Comparison of ENCODE assay signal across 15 cellular contexts in genomic region chr5:125294844-125295243, GRCh38.
DNase-seq lines count a peak whose midpoint lies in the region; FAIRE-seq and TF ChIP-seq lines count a peak whose summit lies in the region.
"Had no signal": no experiment of that assay in that cellular context is flagged by ENCODE, and none has a peak within 500 bp of the region (broad histone marks: within the 10 kb centered on the region; RNA-seq: fewer than 3 reads in every experiment).

No MANE protein-coding gene starts in this region.

- H3K9me1 ChIP-seq in keratinocyte (ENCODE audit: control insufficient read depth, extremely low read depth, insufficient read depth, low read length): no peaks in the 10 kb centered on the region

- H3K27me3 Mint-ChIP-seq in activated T-cell treated with anti-CD3 and anti-CD28 coated beads, Interleukin-2, amount 50 U/mL, for 24 hours: no peaks in the 10 kb centered on the region
- H3K27me3 Mint-ChIP-seq: CD8-positive, alpha-beta memory T cell had no signal

- H3K4me3 ChIP-seq in keratinocyte (ENCODE audit: control insufficient read depth in 2 of 3, extremely low read depth in 1 of 3, insufficient read depth in 2 of 3, low read depth in 1 of 3, low read length in 3 of 3): no peak overlapping the region
- no peak overlapping the region for H3K4me3 ChIP-seq in brain microvascular endothelial cell (ENCODE audit: low read depth, low read length)
- H3K4me3 ChIP-seq: BLaER1, GM12878, GM23338 had no signal

- H3K27me3 ChIP-seq in keratinocyte (ENCODE audit: control insufficient read depth, extremely low read depth, insufficient read depth, low read length) (no peaks in the 10 kb centered on the region), brain microvascular endothelial cell (replicated peaks) (no peaks in the 10 kb centered on the region)
- H3K27me3 ChIP-seq: BLaER1 had no signal

- no peak overlapping the region for H3K4me2 ChIP-seq in keratinocyte (ENCODE audit: control insufficient read depth, extremely low read depth, insufficient read depth, low read depth, low read length)
- H3K4me2 ChIP-seq: BLaER1, GM23338 had no signal

- peaks cover 12% of the 10 kb centered on the region for H3K4me1 ChIP-seq in keratinocyte (ENCODE audit: control insufficient read depth, extremely low read depth, insufficient read depth, low read length)
- H3K4me1 ChIP-seq: BLaER1, Caco-2 had no signal

- no peaks in the 10 kb centered on the region for H3K4me1 Mint-ChIP-seq in activated T-cell treated with anti-CD3 and anti-CD28 coated beads, Interleukin-2, amount 50 U/mL, for 24 hours (ENCODE audit: low read depth)
- H3K4me1 Mint-ChIP-seq: CD8-positive, alpha-beta memory T cell had no signal

- no peaks in the 10 kb centered on the region for H3K79me2 ChIP-seq in keratinocyte (ENCODE audit: control insufficient read depth, insufficient read depth, low read length)

- H4K20me1 ChIP-seq in keratinocyte (ENCODE audit: control insufficient read depth, extremely low read depth, insufficient read depth, low read length): no peaks in the 10 kb centered on the region
- H4K20me1 ChIP-seq: BLaER1 had no signal

- no peak overlapping the region for H2AFZ ChIP-seq in keratinocyte (ENCODE audit: control insufficient read depth, low read length)
- H2AFZ ChIP-seq: GM23338 had no signal

- no peaks in the 10 kb centered on the region for H3K36me3 ChIP-seq in keratinocyte (ENCODE audit: control insufficient read depth in 2 of 2, extremely low read depth in 1 of 2, insufficient read depth in 2 of 2, low read length in 2 of 2)
- no peaks in the 10 kb centered on the region for H3K36me3 ChIP-seq in brain microvascular endothelial cell (replicated peaks)
- H3K36me3 ChIP-seq: BLaER1 had no signal

- no peaks in the 10 kb centered on the region for H3K36me3 Mint-ChIP-seq in activated T-cell treated with anti-CD3 and anti-CD28 coated beads, Interleukin-2, amount 50 U/mL, for 24 hours (ENCODE audit: low read depth)
- H3K36me3 Mint-ChIP-seq: CD8-positive, alpha-beta memory T cell had no signal

- H3K27ac ChIP-seq in keratinocyte (ENCODE audit: control insufficient read depth, insufficient read depth, low read length) (no peak overlapping the region), brain microvascular endothelial cell (no peak overlapping the region)
- H3K27ac ChIP-seq: 22Rv1, BLaER1 had no signal

- peak; percentile 17 for FAIRE-seq in keratinocyte (lab: Jason Lieb, UNC)

- TF ChIP-seq CTCF in keratinocyte (optimal IDR thresholded peaks at IDR 0.05 in 1 of 3, IDR thresholded peaks at IDR 0.05 in 1 of 3, conservative IDR thresholded peaks at IDR 0.05 in 1 of 3; ENCODE audit: extremely low read depth in 1 of 3, insufficient read depth in 2 of 3, low read length in 3 of 3) (no peak), brain microvascular endothelial cell (IDR thresholded peaks at IDR 0.05; ENCODE audit: low read depth, low read length, missing control alignments) (no peak)

- in situ Hi-C loops in brain microvascular endothelial cell (cut with HindIII; ENCODE audit: low pct_ligation_motif_present, low sequenced_read_pairs): no loop called here

- no peak overlapping the region for H3K27ac Mint-ChIP-seq in activated T-cell treated with anti-CD3 and anti-CD28 coated beads, Interleukin-2, amount 50 U/mL, for 24 hours
- H3K27ac Mint-ChIP-seq: CD8-positive, alpha-beta memory T cell; GM23338 had no signal

- H3K9ac ChIP-seq in keratinocyte (ENCODE audit: control insufficient read depth, extremely low read depth, insufficient read depth, low read length): no peak overlapping the region
- H3K9ac ChIP-seq: BLaER1 had no signal

- no peak overlapping the region for H3K4me3 Mint-ChIP-seq in activated T-cell treated with anti-CD3 and anti-CD28 coated beads, Interleukin-2, amount 50 U/mL, for 24 hours
- H3K4me3 Mint-ChIP-seq: CD8-positive, alpha-beta memory T cell; GM23338 had no signal

- peaks cover 2% of the 10 kb centered on the region for H3K9me3 Mint-ChIP-seq in activated T-cell treated with anti-CD3 and anti-CD28 coated beads, Interleukin-2, amount 50 U/mL, for 24 hours
- H3K9me3 Mint-ChIP-seq: GM23338 had no signal

- no peaks in the 10 kb centered on the region for H3K9me3 ChIP-seq in keratinocyte (ENCODE audit: control insufficient read depth, low read depth, low read length)
- H3K9me3 ChIP-seq: BLaER1, Caco-2 had no signal

- dilution Hi-C loops in keratinocyte (cut with MboI; ENCODE audit: extremely low pct_ligation_motif_present, low sequenced_read_pairs): no loop called here

- DNase-seq in DMS79 (lab: John Stamatoyannopoulos, UW) (peak; percentile 2), DMS79 treated with DMSO at 0.1 percent for 48 hours (lab: John Stamatoyannopoulos, UW) (no peak), NCI-H226 (peak; percentile 70), amniotic epithelial cell (ENCODE audit: low read depth) (peak; percentile 57), keratinocyte (ENCODE audit: low read depth, low spot score) (no peak), brain microvascular endothelial cell (no peak), SHP77 (lab: John Stamatoyannopoulos, UW) (no peak)
- DNase-seq in activated T-cell treated with anti-CD3 and anti-CD28 coated beads, Interleukin-2, amount 50 U/mL, for 24 hours: no peak
- DNase-seq: Caco-2; CD8-positive, alpha-beta memory T cell; H7 had no signal

Comparison
In these comparisons a context has a peak if more than half of its experiments do, and no peak if none do; other contexts are left out.
1. DNase-seq: peak in DMS79 (single experiment), NCI-H226 (single experiment) and amniotic epithelial cell (single experiment); none in DMS79 treated with DMSO at 0.1 percent for 48 hours (single experiment), keratinocyte (single experiment), brain microvascular endothelial cell (single experiment), activated T-cell treated with anti-CD3 and anti-CD28 coated beads, Interleukin-2, amount 50 U/mL, for 24 hours (single experiment) and SHP77 (0 of 2).